In the genomic region with DNA sequence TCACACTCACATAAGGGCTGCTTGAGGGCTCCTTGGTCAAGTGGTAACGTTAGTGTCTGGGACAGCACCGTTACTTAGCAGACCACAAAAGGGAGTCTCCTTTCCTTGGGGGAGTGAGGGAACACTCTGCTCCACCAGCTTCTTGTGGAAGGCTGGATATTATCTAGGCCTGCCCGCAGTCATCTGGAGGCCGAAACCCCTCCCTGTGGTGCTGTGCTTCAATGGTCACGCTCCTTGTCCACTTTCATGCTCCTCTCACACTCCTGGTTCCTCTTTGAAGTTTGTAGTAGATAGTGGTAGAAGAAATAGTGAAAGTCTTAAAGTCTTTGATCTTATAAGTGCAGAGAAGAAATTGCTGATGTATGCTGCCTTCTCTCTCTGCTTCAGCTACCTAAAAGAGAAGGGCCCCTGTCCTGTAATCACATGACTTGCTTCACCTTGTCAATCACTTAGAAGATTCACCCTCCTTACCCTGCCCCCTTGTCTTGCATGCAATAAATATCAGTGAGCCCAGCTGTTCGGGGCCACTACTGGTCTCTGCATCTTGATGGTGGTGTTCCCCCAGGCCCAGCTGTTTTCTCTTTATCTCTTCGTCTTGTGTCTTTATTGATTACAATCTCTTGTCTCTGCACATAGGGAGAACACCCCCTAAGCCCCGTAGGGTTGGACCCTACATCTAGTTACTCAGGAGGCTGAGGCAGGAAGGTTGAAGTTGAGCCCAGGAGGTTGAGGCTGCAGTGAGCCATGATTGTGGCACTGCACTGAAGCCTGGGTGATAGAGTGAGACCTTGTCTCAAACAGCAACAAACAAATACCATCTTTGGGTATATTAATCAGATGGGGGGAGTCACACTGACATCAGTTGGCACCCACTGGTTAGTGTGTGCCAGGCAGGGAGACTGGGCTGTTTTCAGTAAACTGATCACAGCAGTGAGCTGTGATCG, we compare ENCODE assay signal across 27 cellular contexts. TPM values are rescaled to one million over a fixed set of nuclear protein-coding genes. Genes with fewer than 3 reads are reported as not detected.
A peak's percentile ranks its signal among the peaks of the same experiment; 100 is the strongest.
DNase-seq lines count a peak whose midpoint lies in the region; ATAC-seq, FAIRE-seq and TF ChIP-seq lines count a peak whose summit lies in the region.
"Had no signal": no experiment of that assay in that cellular context is flagged by ENCODE, and none has a peak within 500 bp of the region (broad histone marks: within the 10 kb centered on the region; RNA-seq: fewer than 3 reads in every experiment).

No MANE protein-coding gene starts in this region.

- POLR2A ChIA-PET in K562 (lab: Yijun Ruan, JAX) = interaction anchor here (0.6 to 1.4 kb wide), 5 partner anchors 9 to 109 kb away, joined by 3 to 6 read pairs (median 3); partner anchors contain the start of gene ZNF446

- intact Hi-C loops in K562 (cut with micrococcal nuclease) = no loop called here
- intact Hi-C loops in breast epithelium (cut with DNase I; ENCODE audit: low total_unique reads) = no loop called here

- in situ Hi-C loops in K562 (cut with MboI) = no loop called here

- no peak for ATAC-seq in stimulated activated naive CD8-positive, alpha-beta T cell treated with anti-CD3 and anti-CD28 coated beads, Interleukin-15, Interleukin-2, amounts not matched to agents 100 U/mL and 50 U/mL, for 24 hours
- no peak for ATAC-seq in stimulated activated naive CD8-positive, alpha-beta T cell treated with anti-CD3 and anti-CD28 coated beads, Interleukin-15, amount 100 ng/mL, for 72 hours
- ATAC-seq in K562 = peak; percentile 37
- ATAC-seq: activated CD4-positive, alpha-beta T cell treated with anti-CD3 and anti-CD28 coated beads for 36 hours; activated CD8-positive, alpha-beta T cell treated with anti-CD3 and anti-CD28 coated beads for 36 hours; activated T-helper 17 cell treated with anti-CD3 and anti-CD28 coated beads, Interleukin-2, amount 50 U/mL, for 72 hours; naive thymus-derived CD8-positive, alpha-beta T cell had no signal

- TF ChIP-seq RAD21 in K562 (CRISPR knock-in tag; conservative IDR thresholded peaks at IDR 0.05 in 1 of 2, IDR thresholded peaks at IDR 0.05 in 1 of 2) = peak in 1 of 2 experiments; percentile 25; a peak in 1 of 4 replicates

- no peaks in the 10 kb centered on the region; a peak in 1 of 5 replicates for H3K27me3 ChIP-seq in K562 (ENCODE audit: control insufficient read depth in 2 of 2, insufficient read depth in 2 of 2, low read length in 2 of 2)
- H3K27me3 ChIP-seq in breast epithelium = no peaks in the 10 kb centered on the region

- peak overlapping the region; percentile 79 for H3K4me2 ChIP-seq in K562 (ENCODE audit: insufficient read depth, low read length)

- H3K27ac Mint-ChIP-seq in stimulated activated naive CD8-positive, alpha-beta T cell treated with anti-CD3 and anti-CD28 coated beads, Interleukin-15, amount 100 ng/mL, for 72 hours = no peak overlapping the region
- H3K27ac Mint-ChIP-seq in mesothelial cell of epicardium = peak overlapping the region; percentile 82
- H3K27ac Mint-ChIP-seq: activated CD4-positive, alpha-beta T cell treated with anti-CD3 and anti-CD28 coated beads for 36 hours; activated CD8-positive, alpha-beta T cell treated with anti-CD3 and anti-CD28 coated beads for 36 hours; activated naive CD8-positive, alpha-beta T cell; activated T-helper 17 cell treated with anti-CD3 and anti-CD28 coated beads, Interleukin-2, amount 50 U/mL, for 72 hours had no signal

- H3K4me3 ChIP-seq in K562 (no peak overlapping the region), breast epithelium (no peak overlapping the region)
- H3K4me3 ChIP-seq: thoracic aorta had no signal

- no peaks in the 10 kb centered on the region for H3K27me3 Mint-ChIP-seq in stimulated activated naive CD8-positive, alpha-beta T cell treated with anti-CD3 and anti-CD28 coated beads, Interleukin-15, amount 100 ng/mL, for 72 hours
- no peaks in the 10 kb centered on the region for H3K27me3 Mint-ChIP-seq in mesothelial cell of epicardium (ENCODE audit: low read depth)
- H3K27me3 Mint-ChIP-seq: activated CD4-positive, alpha-beta T cell treated with anti-CD3 and anti-CD28 coated beads for 36 hours; activated CD8-positive, alpha-beta T cell treated with anti-CD3 and anti-CD28 coated beads for 36 hours; activated naive CD8-positive, alpha-beta T cell; activated T-helper 17 cell treated with anti-CD3 and anti-CD28 coated beads, Interleukin-2, amount 50 U/mL, for 72 hours; naive thymus-derived CD8-positive, alpha-beta T cell had no signal

- H3K79me2 ChIP-seq in K562 (ENCODE audit: control insufficient read depth, insufficient read depth, low read length) = peaks cover 20% of the 10 kb centered on the region; the same call in 2 of the 3 replicates

- H3K9me1 ChIP-seq in K562 (ENCODE audit: control insufficient read depth, insufficient read depth, low read length) = no peaks in the 10 kb centered on the region

- TF ChIP-seq EP300 in K562 (IDR thresholded peaks at IDR 0.05; ENCODE audit: low read length) = peak; percentile 75

- no TSS peak for BruUV-seq in K562 (replicated peaks; lab: Mats Ljungman, UMichigan)

- peak overlapping the region; percentile 93 for H3K27ac ChIP-seq in K562 (ENCODE audit: extremely low read depth, low read depth, low read length)
- H3K27ac ChIP-seq in breast epithelium = no peak overlapping the region
- H3K27ac ChIP-seq: thoracic aorta had no signal

- 7% methylated on average over 8 of the region's 9 CpGs for WGBS in K562 (ENCODE audit: insufficient coverage, low coverage, missing lambda C conversion rate)

- H3K9me3 Mint-ChIP-seq in stimulated activated naive CD8-positive, alpha-beta T cell treated with anti-CD3 and anti-CD28 coated beads, Interleukin-15, amount 100 ng/mL, for 72 hours = no peaks in the 10 kb centered on the region
- H3K9me3 Mint-ChIP-seq in mesothelial cell of epicardium = no peaks in the 10 kb centered on the region
- H3K9me3 Mint-ChIP-seq: activated CD8-positive, alpha-beta T cell treated with anti-CD3 and anti-CD28 coated beads for 36 hours; activated T-helper 17 cell treated with anti-CD3 and anti-CD28 coated beads, Interleukin-2, amount 50 U/mL, for 72 hours; naive thymus-derived CD8-positive, alpha-beta T cell had no signal

- FAIRE-seq in K562 (lab: Jason Lieb, UNC) = peak; percentile 80
- FAIRE-seq: kidney, urothelium cell line had no signal

- DNase-seq in stimulated activated naive CD8-positive, alpha-beta T cell treated with anti-CD3 and anti-CD28 coated beads, Interleukin-15, Interleukin-2, amounts not matched to agents 100 U/mL and 50 U/mL, for 24 hours = peak; percentile 2
- no peak for DNase-seq in stimulated activated naive CD8-positive, alpha-beta T cell treated with anti-CD3 and anti-CD28 coated beads, Interleukin-15, amount 100 ng/mL, for 72 hours
- DNase-seq in K562 (ENCODE audit: extremely low read depth in 1 of 4, low spot score in 3 of 4) = peak; percentile 29 to 90 (median 46)
- no peak for DNase-seq in mesothelial cell of epicardium (ENCODE audit: low spot score in 2 of 2, unreplicated experiment in 2 of 2)
- no peak for DNase-seq in breast epithelium (ENCODE audit: low spot score in 2 of 2)
- DNase-seq in EL = no peak
- no peak for DNase-seq in cortex of kidney (lab: John Stamatoyannopoulos, UW)
- DNase-seq: ACHN; activated CD4-positive, alpha-beta T cell treated with anti-CD3 and anti-CD28 coated beads for 36 hours; activated CD8-positive, alpha-beta memory T cell treated with anti-CD3 and anti-CD28 coated beads, Interleukin-2, amount 50 U/mL, for 48 hours; activated CD8-positive, alpha-beta T cell treated with anti-CD3 and anti-CD28 coated beads for 36 hours; aorta; COR-L47; foreskin fibroblast; kidney; naive thymus-derived CD8-positive, alpha-beta T cell; NCI-H1092; NCI-H1694; NCI-H446; NCI-H748 treated with DMSO at 0.1 percent for 48 hours; Right ventricle myocardium superior; stimulated activated naive CD4-positive, alpha-beta T cell; T-helper 2 cell had no signal

- H3K9me3 ChIP-seq in K562 (replicated peaks; ENCODE audit: control insufficient read depth, insufficient read depth, low read depth, low read length) = peaks cover 2% of the 10 kb centered on the region; the same call in 1 of the 2 replicates
- no peaks in the 10 kb centered on the region for H3K9me3 ChIP-seq in breast epithelium
- H3K9me3 ChIP-seq: thoracic aorta had no signal

- H3K36me3 ChIP-seq in K562 (ENCODE audit: control insufficient read depth, insufficient read depth, low read length) (peaks cover 27% of the 10 kb centered on the region), breast epithelium (no peaks in the 10 kb centered on the region)

- TF ChIP-seq CTCF in K562 (IDR thresholded peaks at IDR 0.05 in 2 of 3, conservative IDR thresholded peaks at IDR 0.05 in 1 of 3; ENCODE audit: insufficient read depth in 2 of 3, low read depth in 1 of 3, low read length in 3 of 3) (no peak), mesothelial cell of epicardium (IDR thresholded peaks at IDR 0.05; ENCODE audit: unreplicated experiment) (no peak), breast epithelium (IDR thresholded peaks at IDR 0.05) (no peak)

- H3K4me1 ChIP-seq in K562 (replicated peaks in 1 of 2; ENCODE audit: control insufficient read depth in 2 of 2, insufficient read depth in 2 of 2, low read length in 2 of 2) (peaks cover 40 to 46% of the 10 kb centered on the region in 2 experiments), breast epithelium (no peaks in the 10 kb centered on the region)

- H4K20me1 ChIP-seq in K562 (replicated peaks; ENCODE audit: control insufficient read depth, insufficient read depth, low read length) = no peaks in the 10 kb centered on the region

- H3K4me3 Mint-ChIP-seq in stimulated activated naive CD8-positive, alpha-beta T cell treated with anti-CD3 and anti-CD28 coated beads, Interleukin-15, amount 100 ng/mL, for 72 hours = no peak overlapping the region
- no peak overlapping the region for H3K4me3 Mint-ChIP-seq in mesothelial cell of epicardium
- H3K4me3 Mint-ChIP-seq: activated CD4-positive, alpha-beta T cell treated with anti-CD3 and anti-CD28 coated beads for 36 hours; activated CD8-positive, alpha-beta T cell treated with anti-CD3 and anti-CD28 coated beads for 36 hours; activated naive CD8-positive, alpha-beta T cell; activated T-helper 17 cell treated with anti-CD3 and anti-CD28 coated beads, Interleukin-2, amount 50 U/mL, for 72 hours; naive thymus-derived CD8-positive, alpha-beta T cell had no signal

- TF ChIP-seq POLR2A in K562 (conservative IDR thresholded peaks at IDR 0.05) = no peak
- TF ChIP-seq POLR2A in breast epithelium (IDR thresholded peaks at IDR 0.05) = no peak

- CTCF ChIA-PET in K562 (lab: Yijun Ruan, JAX; ENCODE audit: low intra/inter-chr PET ratio) = no interaction called here

- peaks cover 8% of the 10 kb centered on the region for H3K36me3 Mint-ChIP-seq in mesothelial cell of epicardium

- peaks cover 25% of the 10 kb centered on the region for H3K4me1 Mint-ChIP-seq in stimulated activated naive CD8-positive, alpha-beta T cell treated with anti-CD3 and anti-CD28 coated beads, Interleukin-15, amount 100 ng/mL, for 72 hours
- peaks cover 8% of the 10 kb centered on the region for H3K4me1 Mint-ChIP-seq in mesothelial cell of epicardium

- peak overlapping the region; percentile 42 for H2AFZ ChIP-seq in K562 (ENCODE audit: low read depth, low read length)

- H3K9ac ChIP-seq in K562 (ENCODE audit: insufficient read depth in 1 of 2, low read depth in 2 of 2, low read length in 2 of 2) = peak overlapping the region; percentile 43 to 68; a peak in 3 of 4 replicates

RNA-seq across cellular contexts. Expression of gene MZF1, which starts 11.6 kb away (rescaled TPM):
- total RNA-seq in K562 (2011; cell fraction: chromatin; rRNA removed; ENCODE audit: low replicate concordance) = 118 and 203 TPM in 2 replicates
- total RNA-seq in K562 (2011; cell fraction: nucleolus; rRNA removed) = 122 and 125 TPM in 2 replicates
- total RNA-seq in K562 (2011; cell fraction: nucleoplasm; rRNA removed) = 136 and 199 TPM in 2 replicates
- total RNA-seq in K562 (2014; rRNA removed) (11.5 and 13.3 TPM in 2 replicates), K562 (2014; rRNA removed; fragmentation: Illumina TruSeq; extraction: Trizol) (5.7 and 6.5 TPM in 2 replicates), K562 (2015; rRNA removed; fragmentation: Illumina TruSeq; extraction: Trizol) (7.2 and 8.3 TPM in 2 replicates), K562 (2021) (18.8 and 19.8 TPM in 2 replicates), mesothelial cell of epicardium (42.6 to 43.9 TPM (median 42.8 TPM) in 3 replicates), breast epithelium (10 to 100 TPM; 18.7 to 43.0 (median 30.2) TPM)
- polyA plus RNA-seq in K562 (2011; rRNA removed) (17.0 and 25.4 TPM in 2 replicates), K562 (2014; fragmentation: Illumina TruSeq; extraction: Trizol) (13.4 and 15.1 TPM in 2 replicates), K562 (2014; fragmentation: Nextera tagmentation; extraction: Ambion mirVana) (1 to 10 TPM in 1 of 2 experiments, under 1 TPM in 1; 0.31 to 1.6 TPM), K562 (2014; rRNA removed) (28.2 and 29.3 TPM in 2 replicates)
- 15.8 and 20.8 TPM in 2 replicates for polyA plus RNA-seq in K562 (2011; cell fraction: cytosol; rRNA removed)
- polyA plus RNA-seq in K562 (2011; cell fraction: nucleus; rRNA removed) = 140 and 224 TPM in 2 replicates
- 14.1 and 31.8 TPM in 2 replicates for polyA plus RNA-seq in K562 (2012)
- polyA minus RNA-seq in K562 (2011; rRNA and poly(A)+ RNA removed) = 7.8 and 8.5 TPM in 2 replicates
- 5.7 and 10.1 TPM in 2 replicates for polyA minus RNA-seq in K562 (2011; cell fraction: cytosol; rRNA and poly(A)+ RNA removed)
- 27.2 and 29.3 TPM in 2 replicates for polyA minus RNA-seq in K562 (2011; cell fraction: nucleus; rRNA and poly(A)+ RNA removed)

RNA-seq across cellular contexts. Expression of gene UBE2M, which starts 26.4 kb away (rescaled TPM):
- total RNA-seq in K562 (2011; cell fraction: chromatin; rRNA removed; ENCODE audit: low replicate concordance) = 47.2 and 87.3 TPM in 2 replicates
- total RNA-seq in K562 (2011; cell fraction: nucleolus; rRNA removed) = 77.7 and 87.6 TPM in 2 replicates
- total RNA-seq in K562 (2011; cell fraction: nucleoplasm; rRNA removed) = 51.2 and 56.4 TPM in 2 replicates
- 101 and 139 TPM in 2 replicates for total RNA-seq in K562 (2014; rRNA removed)
- total RNA-seq in K562 (2014; rRNA removed; fragmentation: Illumina TruSeq; extraction: Trizol) = 79.2 and 81.1 TPM in 2 replicates
- 85.7 and 86.5 TPM in 2 replicates for total RNA-seq in K562 (2015; rRNA removed; fragmentation: Illumina TruSeq; extraction: Trizol)
- 127 and 131 TPM in 2 replicates for total RNA-seq in K562 (2021)
- 92.0 and 117 TPM in 2 replicates for polyA plus RNA-seq in K562 (2011; rRNA removed)
- 81.3 and 96.5 TPM in 2 replicates for polyA plus RNA-seq in K562 (2011; cell fraction: cytosol; rRNA removed)
- 119 and 126 TPM in 2 replicates for polyA plus RNA-seq in K562 (2011; cell fraction: nucleus; rRNA removed)
- polyA plus RNA-seq in K562 (2012) = 112 and 160 TPM in 2 replicates
- 137 and 163 TPM in 2 replicates for polyA plus RNA-seq in K562 (2014; fragmentation: Illumina TruSeq; extraction: Trizol)
- polyA plus RNA-seq in K562 (2014; fragmentation: Nextera tagmentation; extraction: Ambion mirVana) = 1 to 10 TPM in 1 of 2 experiments, under 1 TPM in 1; 0.92 to 1.5 TPM
- 84.8 and 96.4 TPM in 2 replicates for polyA plus RNA-seq in K562 (2014; rRNA removed)
- 69.1 and 92.2 TPM in 2 replicates for polyA minus RNA-seq in K562 (2011; rRNA and poly(A)+ RNA removed)
- polyA minus RNA-seq in K562 (2011; cell fraction: cytosol; rRNA and poly(A)+ RNA removed) = 57.2 and 68.0 TPM in 2 replicates
- 15.5 and 29.4 TPM in 2 replicates for polyA minus RNA-seq in K562 (2011; cell fraction: nucleus; rRNA and poly(A)+ RNA removed)
- 66.2 to 74.7 TPM (median 73.4 TPM) in 3 replicates for total RNA-seq in mesothelial cell of epicardium
- total RNA-seq in breast epithelium = 10 to 100 TPM; 19.0 to 21.3 (median 19.3) TPM

RNA-seq across cellular contexts. Expression of gene CHMP2A, which starts 29.9 kb away (rescaled TPM):
- total RNA-seq in K562 (2011; cell fraction: chromatin; rRNA removed; ENCODE audit: low replicate concordance) = 34.9 and 55.0 TPM in 2 replicates
- total RNA-seq in K562 (2011; cell fraction: nucleolus; rRNA removed) = 42.5 and 47.5 TPM in 2 replicates
- total RNA-seq in K562 (2011; cell fraction: nucleoplasm; rRNA removed) = 36.2 and 43.3 TPM in 2 replicates
- total RNA-seq in K562 (2014; rRNA removed) = 127 and 142 TPM in 2 replicates
- 49.3 and 58.4 TPM in 2 replicates for total RNA-seq in K562 (2014; rRNA removed; fragmentation: Illumina TruSeq; extraction: Trizol)
- total RNA-seq in K562 (2015; rRNA removed; fragmentation: Illumina TruSeq; extraction: Trizol) = 86.9 and 87.2 TPM in 2 replicates
- 88.4 and 89.8 TPM in 2 replicates for total RNA-seq in K562 (2021)
- 81.7 and 86.7 TPM in 2 replicates for polyA plus RNA-seq in K562 (2011; rRNA removed)
- 111 and 116 TPM in 2 replicates for polyA plus RNA-seq in K562 (2011; cell fraction: cytosol; rRNA removed)
- polyA plus RNA-seq in K562 (2011; cell fraction: nucleus; rRNA removed) = 72.3 and 77.4 TPM in 2 replicates
- 122 and 150 TPM in 2 replicates for polyA plus RNA-seq in K562 (2012)
- 110 and 112 TPM in 2 replicates for polyA plus RNA-seq in K562 (2014; fragmentation: Illumina TruSeq; extraction: Trizol)
- 10 to 100 TPM; 57.6 to 71.1 TPM for polyA plus RNA-seq in K562 (2014; fragmentation: Nextera tagmentation; extraction: Ambion mirVana)
- 154 and 159 TPM in 2 replicates for polyA plus RNA-seq in K562 (2014; rRNA removed)
- 162 and 173 TPM in 2 replicates for polyA minus RNA-seq in K562 (2011; rRNA and poly(A)+ RNA removed)
- 59.5 and 70.2 TPM in 2 replicates for polyA minus RNA-seq in K562 (2011; cell fraction: cytosol; rRNA and poly(A)+ RNA removed)
- 15.3 and 24.0 TPM in 2 replicates for polyA minus RNA-seq in K562 (2011; cell fraction: nucleus; rRNA and poly(A)+ RNA removed)
- 82.9 to 86.5 TPM (median 84.3 TPM) in 3 replicates for total RNA-seq in mesothelial cell of epicardium
- total RNA-seq in breast epithelium = 100 to 1,000 TPM in 1 of 3 donors, 10 to 100 TPM in 2; 74.6 to 157 (median 92.8) TPM

RNA-seq across cellular contexts. Expression of gene TRIM28, which starts 40.9 kb away (rescaled TPM):
- 526 and 1,695 TPM in 2 replicates for total RNA-seq in K562 (2011; cell fraction: chromatin; rRNA removed; ENCODE audit: low replicate concordance)
- 1,048 and 1,300 TPM in 2 replicates for total RNA-seq in K562 (2011; cell fraction: nucleolus; rRNA removed)
- total RNA-seq in K562 (2011; cell fraction: nucleoplasm; rRNA removed) = 609 and 709 TPM in 2 replicates
- total RNA-seq in K562 (2014; rRNA removed) = 779 and 1,386 TPM in 2 replicates
- 358 and 467 TPM in 2 replicates for total RNA-seq in K562 (2014; rRNA removed; fragmentation: Illumina TruSeq; extraction: Trizol)
- 523 and 570 TPM in 2 replicates for total RNA-seq in K562 (2015; rRNA removed; fragmentation: Illumina TruSeq; extraction: Trizol)
- total RNA-seq in K562 (2021) = 752 and 797 TPM in 2 replicates
- 434 and 1,024 TPM in 2 replicates for polyA plus RNA-seq in K562 (2011; rRNA removed)
- 553 and 1,059 TPM in 2 replicates for polyA plus RNA-seq in K562 (2011; cell fraction: cytosol; rRNA removed)
- 1,513 and 2,015 TPM in 2 replicates for polyA plus RNA-seq in K562 (2011; cell fraction: nucleus; rRNA removed)
- polyA plus RNA-seq in K562 (2012) = 1,261 and 1,407 TPM in 2 replicates
- 640 and 764 TPM in 2 replicates for polyA plus RNA-seq in K562 (2014; fragmentation: Illumina TruSeq; extraction: Trizol)
- 10 to 100 TPM; 12.1 to 29.3 TPM for polyA plus RNA-seq in K562 (2014; fragmentation: Nextera tagmentation; extraction: Ambion mirVana)
- polyA plus RNA-seq in K562 (2014; rRNA removed) = 490 and 541 TPM in 2 replicates
- polyA minus RNA-seq in K562 (2011; rRNA and poly(A)+ RNA removed) = 826 and 1,247 TPM in 2 replicates
- 1,076 and 1,289 TPM in 2 replicates for polyA minus RNA-seq in K562 (2011; cell fraction: cytosol; rRNA and poly(A)+ RNA removed)
- polyA minus RNA-seq in K562 (2011; cell fraction: nucleus; rRNA and poly(A)+ RNA removed) = 406 and 505 TPM in 2 replicates
- 577 to 599 TPM (median 579 TPM) in 3 replicates for total RNA-seq in mesothelial cell of epicardium
- total RNA-seq in breast epithelium = 100 to 1,000 TPM; 110 to 190 (median 173) TPM

Comparison
In these comparisons a context has a peak if more than half of its experiments do, and no peak if none do; other contexts are left out.
1. DNase-seq: peak in stimulated activated naive CD8-positive, alpha-beta T cell treated with anti-CD3 and anti-CD28 coated beads, Interleukin-15, Interleukin-2, amounts not matched to agents 100 U/mL and 50 U/mL, for 24 hours (single experiment) and K562 (4 of 4); none in stimulated activated naive CD8-positive, alpha-beta T cell treated with anti-CD3 and anti-CD28 coated beads, Interleukin-15, amount 100 ng/mL, for 72 hours (0 of 2), mesothelial cell of epicardium (0 of 2), breast epithelium (0 of 2), EL (single experiment) and cortex of kidney (single experiment).